Comparison of ENCODE assay signal across 25 cellular contexts in the genomic region with DNA sequence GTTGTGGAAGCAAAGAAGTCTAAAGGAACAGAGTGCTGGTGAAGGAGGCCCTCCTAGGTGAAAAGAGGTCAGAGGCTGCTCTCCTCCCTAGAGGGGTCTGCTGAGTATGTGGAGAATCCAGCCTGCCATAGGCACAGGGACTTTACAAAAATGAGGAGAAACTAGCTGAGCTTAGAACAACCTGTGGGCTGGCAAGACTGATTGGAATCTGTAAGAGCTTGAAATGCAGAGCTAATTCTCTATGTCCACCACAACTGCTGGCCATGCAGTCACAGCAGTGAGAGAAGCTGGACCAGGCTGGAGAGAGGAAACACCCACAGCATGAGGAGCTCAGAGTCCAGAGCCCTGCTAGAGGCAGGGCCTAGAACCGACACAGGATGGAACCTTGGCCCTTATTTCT.
"Had no signal": no experiment of that assay in that cellular context is flagged by ENCODE, and none has a peak within 500 bp of the region (broad histone marks: within the 10 kb centered on the region; RNA-seq: fewer than 3 reads in every experiment).

No MANE protein-coding gene starts in this region.

- H3K9me3 Mint-ChIP-seq: dendritic cell treated with granulocyte-macrophage colony-stimulating factor and Interleukin-4, amounts not matched to agents 40 ng/mL and 50 ng/mL, for 4 days; effector memory CD8-positive, alpha-beta T cell; endodermal cell; memory B cell had no signal

- H3K36me3 Mint-ChIP-seq: naive thymus-derived CD4-positive, alpha-beta T cell had no signal

- H3K4me3 ChIP-seq: colonic mucosa, esophagus squamous epithelium, gastrocnemius medialis, heart right ventricle, left lung, lower lobe of right lung had no signal

- H3K4me3 Mint-ChIP-seq: dendritic cell treated with granulocyte-macrophage colony-stimulating factor and Interleukin-4, amounts not matched to agents 40 ng/mL and 50 ng/mL, for 4 days; effector memory CD8-positive, alpha-beta T cell; endodermal cell; memory B cell; naive thymus-derived CD4-positive, alpha-beta T cell had no signal

- H3K4me1 Mint-ChIP-seq: endodermal cell; naive thymus-derived CD4-positive, alpha-beta T cell had no signal

- ATAC-seq: effector memory CD8-positive, alpha-beta T cell; esophagus mucosa; gastrocnemius medialis; heart right ventricle; left cardiac atrium; left lung; left ventricle myocardium superior; lower lobe of right lung; naive thymus-derived CD4-positive, alpha-beta T cell had no signal

- H3K9me3 ChIP-seq: colonic mucosa, esophagus squamous epithelium, gastrocnemius medialis, left lung, lower lobe of right lung had no signal

- H3K27ac Mint-ChIP-seq: dendritic cell treated with granulocyte-macrophage colony-stimulating factor and Interleukin-4, amounts not matched to agents 40 ng/mL and 50 ng/mL, for 4 days; effector memory CD8-positive, alpha-beta T cell; endodermal cell; memory B cell; naive thymus-derived CD4-positive, alpha-beta T cell had no signal

- DNase-seq: colonic mucosa; cortex of kidney; effector CD8-positive, alpha-beta T cell; effector memory CD8-positive, alpha-beta T cell; endodermal cell; erythroblast; esophagus squamous epithelium; foreskin fibroblast; foreskin melanocyte; gastrocnemius medialis; glutamatergic neuron; head of caudate nucleus; heart right ventricle; hippocampal formation; left cardiac atrium; left lung; left ventricle myocardium superior; lower lobe of right lung; mesendoderm; midbrain; naive thymus-derived CD4-positive, alpha-beta T cell had no signal

- H3K36me3 ChIP-seq: colonic mucosa, esophagus squamous epithelium, gastrocnemius medialis, heart right ventricle, left lung, lower lobe of right lung had no signal

- H3K27me3 ChIP-seq: colonic mucosa, gastrocnemius medialis, heart right ventricle, left lung had no signal

- H3K4me1 ChIP-seq: colonic mucosa, esophagus squamous epithelium, gastrocnemius medialis, heart right ventricle, left lung, lower lobe of right lung had no signal

- H3K27ac ChIP-seq: colonic mucosa, epithelial cell of prostate, esophagus squamous epithelium, gastrocnemius medialis, heart right ventricle, left lung, lower lobe of right lung had no signal
